In genomic region chr7:2736411-2736914, GRCh38 we compare ENCODE assay signal across 19 cellular contexts. TPM values are rescaled to one million over a fixed set of nuclear protein-coding genes. Genes with fewer than 3 reads are reported as not detected.
A peak's percentile ranks its signal among the peaks of the same experiment; 100 is the strongest.
DNase-seq lines count a peak whose midpoint lies in the region; ATAC-seq and TF ChIP-seq lines count a peak whose summit lies in the region.
"Had no signal": no experiment of that assay in that cellular context is flagged by ENCODE, and none has a peak within 500 bp of the region (broad histone marks: within the 10 kb centered on the region; RNA-seq: fewer than 3 reads in every experiment).

No MANE protein-coding gene starts in this region.

- H3K4me1 ChIP-seq in SK-N-SH (ENCODE audit: control insufficient read depth in 1 of 2, insufficient read depth in 2 of 2, low read depth in 1 of 2, low read length in 1 of 2) = peaks cover 0 to 14% of the 10 kb centered on the region in 2 experiments; a peak in 1 of 4 replicates

- H3K9ac ChIP-seq in SK-N-SH = no peak overlapping the region

- no peaks in the 10 kb centered on the region for H3K27me3 ChIP-seq in SK-N-SH (ENCODE audit: insufficient read depth)

- no peaks in the 10 kb centered on the region for H3K9me2 ChIP-seq in SK-N-SH

- no peaks in the 10 kb centered on the region for H3K9me3 ChIP-seq in SK-N-SH
- H3K9me3 ChIP-seq: Caco-2, lower lobe of right lung had no signal

- TF ChIP-seq EP300 in SK-N-SH (IDR thresholded peaks at IDR 0.05; ENCODE audit: borderline replicate concordance in 1 of 2, low read depth in 1 of 2, low read length in 1 of 2) = no peak

- no peak for ATAC-seq in left ventricle myocardium superior
- ATAC-seq in left cardiac atrium = no peak
- ATAC-seq in GM21360 (IDR thresholded peaks at IDR 0.05; ENCODE audit: unreplicated experiment) = no peak
- ATAC-seq: lower lobe of right lung, natural killer cell, PC-3 had no signal

- intact Hi-C loops in left ventricle myocardium superior (cut with micrococcal nuclease) = no loop called here
- intact Hi-C loops in left cardiac atrium (cut with DNase I) = no loop called here
- intact Hi-C loops in activated CD4-positive, alpha-beta memory T cell treated with anti-CD3 and anti-CD28 coated beads for 36 hours (cut with micrococcal nuclease) = no loop called here

- H3K27ac Mint-ChIP-seq in activated CD4-positive, alpha-beta memory T cell treated with anti-CD3 and anti-CD28 coated beads for 36 hours = no peak overlapping the region
- H3K27ac Mint-ChIP-seq in nephron = peak overlapping the region in 2 of 3 experiments; percentile 9 to 62
- H3K27ac Mint-ChIP-seq: activated T-helper 2 cell treated with anti-CD3 and anti-CD28 coated beads, Interferon-gamma antibody, Interleukin-2, Interleukin-4, amounts not matched to agents 10 μg/mL and 5 μg/mL and 100 μg/mL, durations not matched to agents 14 hours and 24 hours and 36 hours; natural killer cell had no signal

- DNase-seq in left ventricle myocardium superior (peak; percentile 37), left cardiac atrium (no peak), cerebellar cortex (ENCODE audit: low spot score) (no peak), hypothalamus (lab: John Stamatoyannopoulos, UW) (no peak), SK-N-SH (no peak)
- DNase-seq in activated CD4-positive, alpha-beta memory T cell treated with anti-CD3 and anti-CD28 coated beads for 36 hours = peak; percentile 3
- DNase-seq: amygdala; foreskin melanocyte; lower lobe of right lung; natural killer cell; NCI-H1694; NCI-H526; PC-3; stimulated activated CD4-positive, alpha-beta T cell treated with anti-CD3 and anti-CD28 coated beads, Interleukin-15, amount 100 ng/mL, for 24 hours had no signal

- peaks cover 0 to 10% of the 10 kb centered on the region in 2 experiments for H3K36me3 ChIP-seq in SK-N-SH (replicated peaks in 1 of 2; ENCODE audit: control insufficient read depth in 1 of 2, insufficient read depth in 2 of 2, low read length in 1 of 2)
- H3K36me3 ChIP-seq: lower lobe of right lung had no signal

- POLR2A ChIA-PET in activated CD4-positive, alpha-beta memory T cell treated with anti-CD3 and anti-CD28 coated beads for 36 hours (lab: Charles Lee) = no interaction called here
- POLR2A ChIA-PET in SK-N-SH (lab: Yijun Ruan, JAX) = no interaction called here

- H3K4me1 Mint-ChIP-seq in activated CD4-positive, alpha-beta memory T cell treated with anti-CD3 and anti-CD28 coated beads for 36 hours (ENCODE audit: low read depth) = peaks cover 14% of the 10 kb centered on the region
- H3K4me1 Mint-ChIP-seq in nephron = peaks cover 67% of the 10 kb centered on the region

- H3K4me3 Mint-ChIP-seq in activated CD4-positive, alpha-beta memory T cell treated with anti-CD3 and anti-CD28 coated beads for 36 hours = no peak overlapping the region
- no peak overlapping the region for H3K4me3 Mint-ChIP-seq in nephron
- H3K4me3 Mint-ChIP-seq: natural killer cell had no signal

- no peaks in the 10 kb centered on the region for H3F3A ChIP-seq in SK-N-SH (replicated peaks; ENCODE audit: insufficient read depth)

- H3K79me2 ChIP-seq in SK-N-SH (ENCODE audit: insufficient read depth) = peaks cover 32% of the 10 kb centered on the region; the same call in 1 of the 2 replicates

- H3K9me3 Mint-ChIP-seq in activated CD4-positive, alpha-beta memory T cell treated with anti-CD3 and anti-CD28 coated beads for 36 hours = no peaks in the 10 kb centered on the region
- no peaks in the 10 kb centered on the region for H3K9me3 Mint-ChIP-seq in nephron
- H3K9me3 Mint-ChIP-seq: activated T-helper 2 cell treated with anti-CD3 and anti-CD28 coated beads, Interferon-gamma antibody, Interleukin-2, Interleukin-4, amounts not matched to agents 10 μg/mL and 5 μg/mL and 100 μg/mL, durations not matched to agents 14 hours and 24 hours and 36 hours; natural killer cell had no signal

- 97% methylated on average over 16 of the region's 17 CpGs for WGBS in SK-N-SH (ENCODE audit: low lambda C conversion rate)

- H3K4me2 ChIP-seq in SK-N-SH = no peak overlapping the region

- TF ChIP-seq RAD21 in SK-N-SH (IDR thresholded peaks at IDR 0.05; ENCODE audit: low read length) = no peak

- no peaks in the 10 kb centered on the region for H3K27me3 Mint-ChIP-seq in activated CD4-positive, alpha-beta memory T cell treated with anti-CD3 and anti-CD28 coated beads for 36 hours
- no peaks in the 10 kb centered on the region for H3K27me3 Mint-ChIP-seq in nephron (ENCODE audit: low read depth)

- no peak overlapping the region for H3K27ac ChIP-seq in SK-N-SH (ENCODE audit: low read depth in 2 of 2, low read length in 1 of 2)
- H3K27ac ChIP-seq: lower lobe of right lung had no signal

- CTCF ChIA-PET in activated CD4-positive, alpha-beta memory T cell treated with anti-CD3 and anti-CD28 coated beads for 36 hours (lab: Charles Lee) = no interaction called here
- CTCF ChIA-PET in SK-N-SH (lab: Yijun Ruan, JAX) = interaction anchor here (0.6 to 2.9 kb wide), 3 partner anchors 18 to 25 kb away, joined by 3 to 14 read pairs (median 4); no protein-coding TSS in a partner anchor

- no peak overlapping the region for H2AFZ ChIP-seq in SK-N-SH (ENCODE audit: low read depth)

- H4K20me1 ChIP-seq in SK-N-SH (ENCODE audit: insufficient read depth) = peaks cover 11% of the 10 kb centered on the region

- peaks cover 5% of the 10 kb centered on the region for H3K36me3 Mint-ChIP-seq in activated CD4-positive, alpha-beta memory T cell treated with anti-CD3 and anti-CD28 coated beads for 36 hours
- H3K36me3 Mint-ChIP-seq in nephron (ENCODE audit: low read depth) = peaks cover 38% of the 10 kb centered on the region
- H3K36me3 Mint-ChIP-seq: natural killer cell had no signal

- TF ChIP-seq CTCF in nephron (IDR thresholded peaks at IDR 0.05; ENCODE audit: unreplicated experiment in 3 of 3) (no peak), SK-N-SH (IDR thresholded peaks at IDR 0.05) (no peak)

- H3K4me3 ChIP-seq in SK-N-SH (ENCODE audit: low read depth in 2 of 2, low read length in 1 of 2) = no peak overlapping the region
- H3K4me3 ChIP-seq: lower lobe of right lung had no signal

TF ChIP-seq in SK-N-SH, 30 proteins besides CTCF, POLR2A, EP300 and RAD21:
- TF ChIP-seq MEF2A (IDR thresholded peaks at IDR 0.05; ENCODE audit: borderline replicate concordance, low read depth) (no peak), TAF1 (IDR thresholded peaks at IDR 0.05; ENCODE audit: borderline replicate concordance, low read depth, low read length) (no peak), MXI1 (IDR thresholded peaks at IDR 0.05; ENCODE audit: low read depth, low read length) (no peak), POLR2AphosphoS5 (IDR thresholded peaks at IDR 0.05; ENCODE audit: low read depth, low read length) (no peak), FOXM1 (IDR thresholded peaks at IDR 0.05; ENCODE audit: low read depth) (no peak), NFIC (IDR thresholded peaks at IDR 0.05; ENCODE audit: borderline replicate concordance) (no peak), USF2 (IDR thresholded peaks at IDR 0.05; ENCODE audit: borderline replicate concordance, low read depth, low read length) (no peak), YY1 (IDR thresholded peaks at IDR 0.05; ENCODE audit: low read depth) (no peak), TCF12 (IDR thresholded peaks at IDR 0.05) (no peak)
- TF ChIP-seq, protein P1, sequence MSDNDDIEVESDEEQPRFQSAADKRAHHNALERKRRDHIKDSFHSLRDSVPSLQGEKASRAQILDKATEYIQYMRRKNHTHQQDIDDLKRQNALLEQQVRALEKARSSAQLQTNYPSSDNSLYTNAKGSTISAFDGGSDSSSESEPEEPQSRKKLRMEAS (IDR thresholded peaks at IDR 0.05; ENCODE audit: low read depth) = no peak

RNA-seq across cellular contexts. Expression of gene AMZ1, which starts 48.5 kb away (rescaled TPM):
- total RNA-seq in left ventricle myocardium superior (0.05 TPM), left cardiac atrium (under 1 TPM; 0.27 to 0.34 TPM)
- under 1 TPM; 0.83 to 0.94 TPM for total RNA-seq in activated CD4-positive, alpha-beta memory T cell treated with anti-CD3 and anti-CD28 coated beads for 36 hours
- 0.15 and 0.19 TPM in 2 replicates for polyA plus RNA-seq in SK-N-SH (2012; rRNA removed)
- 0.04 and 0.12 TPM in 2 replicates for polyA plus RNA-seq in SK-N-SH (2012; cell fraction: cytosol; rRNA removed)
- polyA plus RNA-seq in SK-N-SH (2012; cell fraction: nucleus; rRNA removed) = 0.29 and 0.69 TPM in 2 replicates
- total RNA-seq: PC-3, pulmonary artery endothelial cell had no signal

Comparison
In these comparisons a context has a peak if more than half of its experiments do, and no peak if none do; other contexts are left out.
1. DNase-seq: peak in left ventricle myocardium superior (single experiment) and activated CD4-positive, alpha-beta memory T cell treated with anti-CD3 and anti-CD28 coated beads for 36 hours (single experiment); none in left cardiac atrium (single experiment), cerebellar cortex (single experiment), hypothalamus (0 of 51) and SK-N-SH (single experiment).